ENCODE assay signal across 27 cellular contexts in the genomic region with DNA sequence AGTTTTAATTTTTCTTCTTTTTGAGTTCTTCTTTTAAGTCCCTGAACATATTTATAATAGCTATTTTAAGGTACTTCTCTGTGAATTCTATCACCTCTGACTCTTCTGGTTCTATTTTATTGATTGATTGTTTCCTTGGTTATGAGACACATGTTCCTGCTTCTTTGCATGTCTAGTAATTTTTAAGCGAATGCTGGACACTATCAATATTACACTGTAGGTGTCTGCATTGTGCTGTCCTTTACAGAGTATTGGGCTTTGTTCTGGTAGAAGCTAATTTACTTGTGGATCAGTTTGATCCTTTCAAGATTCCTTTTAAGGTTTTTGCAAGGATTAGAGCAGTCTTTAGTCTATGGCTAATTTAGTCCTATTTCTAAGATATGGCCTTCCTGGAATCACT.
"Had no signal": no experiment of that assay in that cellular context is flagged by ENCODE, and none has a peak within 500 bp of the region (broad histone marks: within the 10 kb centered on the region; RNA-seq: fewer than 3 reads in every experiment).

No MANE protein-coding gene starts in this region.

- DNase-seq: naive thymus-derived CD8-positive, alpha-beta T cell; nephron progenitor cell; nucleus accumbens; pancreas; psoas muscle; right cardiac atrium; right lobe of liver; sigmoid colon; small intestine; stimulated activated CD4-positive, alpha-beta T cell treated with anti-CD3 and anti-CD28 coated beads, Interleukin-15, amount 100 ng/mL, for 24 hours; stimulated activated CD4-positive, alpha-beta T cell treated with anti-CD3 and anti-CD28 coated beads, Interleukin-2, amount 100 ng/mL, for 24 hours; stimulated activated CD4-positive, alpha-beta T cell treated with anti-CD3 and anti-CD28 coated beads, Interleukin-2, amount 100 ng/mL, for 48 hours; stimulated activated CD4-positive, alpha-beta T cell treated with anti-CD3 and anti-CD28 coated beads, Interleukin-4, amount 100 ng/mL, for 24 hours; stimulated activated naive B cell treated with anti-CD40 and anti-IgM and Interleukin-4, amounts not matched to agents 10 μg/mL and 1 μg/mL and 100 μg/mL, for 72 hours; stimulated activated naive CD4-positive, alpha-beta T cell treated with Interleukin-2 at 50 U/mL for 16 hours; stomach; thyroid gland; trophoblast cell; upper lobe of left lung had no signal

- H3K4me1 ChIP-seq: pancreas, psoas muscle had no signal

- H3K4me1 Mint-ChIP-seq: naive thymus-derived CD8-positive, alpha-beta T cell; nephron progenitor cell; stimulated activated effector memory CD8-positive, alpha-beta T cell treated with anti-CD3 and anti-CD28 coated beads, Interleukin-12 subunit alpha, Interleukin-12 subunit beta, amount 100 ng/mL, for 72 hours had no signal

- ATAC-seq: naive thymus-derived CD8-positive, alpha-beta T cell; natural killer cell treated with Interleukin-12 subunit alpha and Interleukin-12 subunit beta and Interleukin-15 and Interleukin-18, amount 100 ng/mL, for 72 hours; pancreas; psoas muscle; right cardiac atrium; right lobe of liver; stimulated activated effector memory CD8-positive, alpha-beta T cell treated with anti-CD3 and anti-CD28 coated beads, Interleukin-12 subunit alpha, Interleukin-12 subunit beta, amount 100 ng/mL, for 72 hours; stimulated activated naive B cell treated with anti-CD40 and anti-IgM and Interleukin-4, amounts not matched to agents 10 μg/mL and 1 μg/mL and 100 μg/mL, for 72 hours had no signal

- H3K4me3 ChIP-seq: pancreas, psoas muscle, right lobe of liver, sigmoid colon, stomach, thoracic aorta, thyroid gland, tibial nerve, upper lobe of left lung, vagina had no signal

- H3K27ac ChIP-seq: neutrophil, pancreas, psoas muscle, right lobe of liver, sigmoid colon, stomach, thoracic aorta, thyroid gland, tibial nerve, upper lobe of left lung, vagina had no signal

- H3K4me3 Mint-ChIP-seq: naive thymus-derived CD8-positive, alpha-beta T cell; natural killer cell treated with Interleukin-12 subunit alpha and Interleukin-12 subunit beta and Interleukin-15 and Interleukin-18, amount 100 ng/mL, for 72 hours; nephron progenitor cell; neural crest cell; stimulated activated effector memory CD8-positive, alpha-beta T cell treated with anti-CD3 and anti-CD28 coated beads, Interleukin-12 subunit alpha, Interleukin-12 subunit beta, amount 100 ng/mL, for 72 hours; stimulated activated naive B cell treated with anti-CD40 and anti-IgM and Interleukin-4, amounts not matched to agents 10 μg/mL and 1 μg/mL and 100 μg/mL, for 72 hours; stimulated activated naive CD8-positive, alpha-beta T cell treated with anti-CD3 and anti-CD28 coated beads, Interleukin-15, Interleukin-2, amounts not matched to agents 100 ng/mL and 50 ng/mL, for 24 hours had no signal

- H3K9me3 ChIP-seq: neutrophil, pancreas, psoas muscle, right lobe of liver, thoracic aorta, thyroid gland, upper lobe of left lung, vagina had no signal

- H3K36me3 ChIP-seq: pancreas, right lobe of liver, sigmoid colon, thoracic aorta, thyroid gland had no signal

- H3K9me3 Mint-ChIP-seq: natural killer cell treated with Interleukin-12 subunit alpha and Interleukin-12 subunit beta and Interleukin-15 and Interleukin-18, amount 100 ng/mL, for 72 hours; stimulated activated naive CD8-positive, alpha-beta T cell treated with anti-CD3 and anti-CD28 coated beads, Interleukin-15, Interleukin-2, amounts not matched to agents 100 ng/mL and 50 ng/mL, for 24 hours had no signal

- H3K27ac Mint-ChIP-seq: naive thymus-derived CD8-positive, alpha-beta T cell; natural killer cell treated with Interleukin-12 subunit alpha and Interleukin-12 subunit beta and Interleukin-15 and Interleukin-18, amount 100 ng/mL, for 72 hours; nephron progenitor cell; stimulated activated effector memory CD8-positive, alpha-beta T cell treated with anti-CD3 and anti-CD28 coated beads, Interleukin-12 subunit alpha, Interleukin-12 subunit beta, amount 100 ng/mL, for 72 hours; stimulated activated naive B cell treated with anti-CD40 and anti-IgM and Interleukin-4, amounts not matched to agents 10 μg/mL and 1 μg/mL and 100 μg/mL, for 72 hours; stimulated activated naive CD8-positive, alpha-beta T cell treated with anti-CD3 and anti-CD28 coated beads, Interleukin-15, Interleukin-2, amounts not matched to agents 100 ng/mL and 50 ng/mL, for 24 hours had no signal

- H3K27me3 Mint-ChIP-seq: naive thymus-derived CD8-positive, alpha-beta T cell; natural killer cell treated with Interleukin-12 subunit alpha and Interleukin-12 subunit beta and Interleukin-15 and Interleukin-18, amount 100 ng/mL, for 72 hours; stimulated activated naive B cell treated with anti-CD40 and anti-IgM and Interleukin-4, amounts not matched to agents 10 μg/mL and 1 μg/mL and 100 μg/mL, for 72 hours; stimulated activated naive CD8-positive, alpha-beta T cell treated with anti-CD3 and anti-CD28 coated beads, Interleukin-15, Interleukin-2, amounts not matched to agents 100 ng/mL and 50 ng/mL, for 24 hours had no signal
